Comparison of ENCODE assay signal across 1 cellular context in genomic region chr12:69354561-69355187, GRCh38.
TF ChIP-seq lines count a peak whose summit lies in the region.

No MANE protein-coding gene starts in this region.

TF ChIP-seq in HepG2, 621 proteins besides CTCF, POLR2A, EP300 and RAD21 (continued from another document and continues in another):
- TF ChIP-seq GRHL1 (CRISPR knock-in tag; conservative IDR thresholded peaks at IDR 0.05) (no peak), ZNF839 (CRISPR knock-in tag; IDR thresholded peaks at IDR 0.05; ENCODE audit: borderline replicate concordance) (no peak), HCFC1 (IDR thresholded peaks at IDR 0.05; ENCODE audit: low read depth, low read length) (no peak), MEIS2 (CRISPR knock-in tag; IDR thresholded peaks at IDR 0.05) (peak; percentile 52; the same call in 1 of the 2 replicates), IRX3 (CRISPR knock-in tag; IDR thresholded peaks at IDR 0.05; ENCODE audit: borderline replicate concordance, low read depth) (no peak), THAP8 (CRISPR knock-in tag; IDR thresholded peaks at IDR 0.05; ENCODE audit: borderline replicate concordance) (no peak), ETV6 (CRISPR knock-in tag; conservative IDR thresholded peaks at IDR 0.05) (0 out of 2 replicates have a peak, but pooled peaks have one; percentile 39), ZNF580 (CRISPR knock-in tag; IDR thresholded peaks at IDR 0.05; ENCODE audit: borderline replicate concordance, low read depth) (peak; percentile 85), ZMYM3 (CRISPR knock-in tag; IDR thresholded peaks at IDR 0.05) (no peak), ZSCAN5A (CRISPR knock-in tag; IDR thresholded peaks at IDR 0.05; ENCODE audit: borderline replicate concordance) (peak; percentile 64; the same call in 1 of the 2 replicates), ONECUT2 (CRISPR knock-in tag; IDR thresholded peaks at IDR 0.05) (0 out of 2 replicates have a peak, but pooled peaks have one; percentile 34), ZNF280D (CRISPR knock-in tag; IDR thresholded peaks at IDR 0.05) (0 out of 2 replicates have a peak, but pooled peaks have one; percentile 19), ZNF414 (CRISPR knock-in tag; IDR thresholded peaks at IDR 0.05) (no peak), ZNF503 (CRISPR knock-in tag; IDR thresholded peaks at IDR 0.05) (peak; percentile 47; the same call in 1 of the 2 replicates), ZBTB4 (CRISPR knock-in tag; IDR thresholded peaks at IDR 0.05; ENCODE audit: borderline replicate concordance) (no peak), SALL1 (CRISPR knock-in tag; IDR thresholded peaks at IDR 0.05) (peak; percentile 67), ZSCAN30 (CRISPR knock-in tag; IDR thresholded peaks at IDR 0.05) (no peak), ZFP36L1 (CRISPR knock-in tag; IDR thresholded peaks at IDR 0.05) (no peak; the same call in 1 of the 2 replicates), SAP130 (CRISPR knock-in tag; IDR thresholded peaks at IDR 0.05; ENCODE audit: low read depth) (no peak; the same call in 1 of the 2 replicates), ZNF619 (CRISPR knock-in tag; IDR thresholded peaks at IDR 0.05) (peak; percentile 55; the same call in 1 of the 2 replicates), PREB (CRISPR knock-in tag; IDR thresholded peaks at IDR 0.05) (no peak), E2F1 (CRISPR knock-in tag; IDR thresholded peaks at IDR 0.05) (no peak), ZBTB25 (CRISPR knock-in tag; IDR thresholded peaks at IDR 0.05) (peak; percentile 74; the same call in 1 of the 2 replicates), NR2F6 (IDR thresholded peaks at IDR 0.05) (peak; percentile 7; the same call in 1 of the 2 replicates), NR2F6 (CRISPR knock-in tag; IDR thresholded peaks at IDR 0.05) (peak; percentile 29), ARID3A (IDR thresholded peaks at IDR 0.05; ENCODE audit: low read depth, low read length) (no peak), DR1 (CRISPR knock-in tag; IDR thresholded peaks at IDR 0.05) (no peak), ZNF709 (CRISPR knock-in tag; IDR thresholded peaks at IDR 0.05) (0 out of 2 replicates have a peak, but pooled peaks have one; percentile 82), MAFG (CRISPR knock-in tag; IDR thresholded peaks at IDR 0.05) (no peak), KLF12 (CRISPR knock-in tag; IDR thresholded peaks at IDR 0.05; ENCODE audit: borderline replicate concordance) (0 out of 2 replicates have a peak, but pooled peaks have one; percentile 27), KDM4B (CRISPR knock-in tag; IDR thresholded peaks at IDR 0.05) (no peak), ZMAT5 (CRISPR knock-in tag; IDR thresholded peaks at IDR 0.05; ENCODE audit: borderline replicate concordance, low read depth) (no peak), ZNF556 (CRISPR knock-in tag; IDR thresholded peaks at IDR 0.05; ENCODE audit: borderline replicate concordance) (0 out of 2 replicates have a peak, but pooled peaks have one; percentile 74), PAF1 (CRISPR knock-in tag; IDR thresholded peaks at IDR 0.05) (peak; percentile 99), SAFB2 (CRISPR knock-in tag; IDR thresholded peaks at IDR 0.05; ENCODE audit: borderline replicate concordance, low read depth) (peak; percentile 68; the same call in 1 of the 2 replicates), AGO1 (IDR thresholded peaks at IDR 0.05; ENCODE audit: low read depth, low read length, poor library complexity, severe bottlenecking) (no peak), ZNF292 (CRISPR knock-in tag; IDR thresholded peaks at IDR 0.05; ENCODE audit: borderline replicate concordance, low read depth) (no peak), RBM22 (optimal IDR thresholded peaks at IDR 0.05; ENCODE audit: low read length) (peak; percentile 100)
